In the genomic region with DNA sequence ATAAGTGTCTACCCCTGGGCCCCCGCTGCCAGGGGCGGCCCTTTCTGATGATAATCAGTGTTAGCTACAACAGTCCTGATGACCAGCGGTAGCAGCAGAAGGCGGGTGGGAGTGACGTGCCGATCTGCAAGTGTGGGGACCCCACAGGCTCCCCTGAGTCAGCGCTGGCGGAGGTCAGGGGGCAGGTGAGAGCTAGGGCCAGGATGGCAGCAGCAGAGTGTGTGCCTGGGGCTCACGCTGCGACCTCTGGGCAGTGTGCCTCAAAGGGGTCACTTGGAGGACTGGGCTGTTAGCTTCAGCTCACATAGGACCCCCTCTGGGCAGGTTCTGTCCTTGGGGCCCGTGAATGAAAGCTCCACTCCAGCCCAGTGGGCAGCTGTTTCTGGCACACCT, we compare ENCODE assay signal across 23 cellular contexts.
DNase-seq lines count a peak whose midpoint lies in the region; ATAC-seq, FAIRE-seq and TF ChIP-seq lines count a peak whose summit lies in the region.
"Had no signal": no experiment of that assay in that cellular context is flagged by ENCODE, and none has a peak within 500 bp of the region (broad histone marks: within the 10 kb centered on the region; RNA-seq: fewer than 3 reads in every experiment).

No MANE protein-coding gene starts in this region.

- CTCF ChIA-PET in HEK293 (lab: Yijun Ruan, JAX) = interaction anchor here (0.8 kb wide), 1 partner anchor 32 kb away, joined by 3 read pairs; no protein-coding TSS in a partner anchor

- H3K27me3 Mint-ChIP-seq in endodermal cell (ENCODE audit: insufficient read depth) (no peaks in the 10 kb centered on the region), neural progenitor cell (ENCODE audit: insufficient read depth, low read depth) (peaks cover 5% of the 10 kb centered on the region)
- H3K27me3 Mint-ChIP-seq: B cell had no signal

- H3K27ac ChIP-seq in HEK293 (ENCODE audit: extremely low read depth, low read depth, low read length) (no peak overlapping the region), endodermal cell (ENCODE audit: low read depth, low read length) (no peak overlapping the region), neural progenitor cell (no peak overlapping the region), brain microvascular endothelial cell (no peak overlapping the region)
- H3K27ac ChIP-seq: BLaER1 treated with 17β-estradiol and CSF1 and Interleukin-3, amounts not matched to agents 10 nM and 100 nM had no signal

- no peaks in the 10 kb centered on the region for H4K20me1 ChIP-seq in neural progenitor cell (ENCODE audit: low read depth)

- H3K4me3 Mint-ChIP-seq in endodermal cell (no peak overlapping the region), neural progenitor cell (no peak overlapping the region)
- H3K4me3 Mint-ChIP-seq: B cell; CD8-positive, alpha-beta memory T cell; GM23338 had no signal

- TF ChIP-seq CTCF in HEK293 (tag by site-specific recombination; IDR thresholded peaks at IDR 0.05) (no peak), endodermal cell (conservative IDR thresholded peaks at IDR 0.05) (no peak), neural progenitor cell (IDR thresholded peaks at IDR 0.05) (no peak), brain microvascular endothelial cell (IDR thresholded peaks at IDR 0.05; ENCODE audit: low read depth, low read length, missing control alignments) (no peak)

- no peak overlapping the region for H3K4me3 ChIP-seq in HEK293 (ENCODE audit: low read depth, low read length)
- no peak overlapping the region for H3K4me3 ChIP-seq in endodermal cell (ENCODE audit: low read length)
- H3K4me3 ChIP-seq in neural progenitor cell = no peak overlapping the region
- H3K4me3 ChIP-seq in brain microvascular endothelial cell (ENCODE audit: low read depth, low read length) = no peak overlapping the region
- H3K4me3 ChIP-seq: BLaER1 treated with 17β-estradiol and CSF1 and Interleukin-3, amounts not matched to agents 10 nM and 100 nM; GM23338 had no signal

- H2AFZ ChIP-seq in neural progenitor cell (replicated peaks) = no peak overlapping the region
- H2AFZ ChIP-seq: GM23338 had no signal

- H3K27ac Mint-ChIP-seq in endodermal cell (no peak overlapping the region), neural progenitor cell (peak overlapping the region; percentile 73)
- H3K27ac Mint-ChIP-seq: B cell; CD8-positive, alpha-beta memory T cell had no signal

- H3K27me3 ChIP-seq in endodermal cell (ENCODE audit: control insufficient read depth, insufficient read depth, low read length, poor library complexity, severe bottlenecking) (no peaks in the 10 kb centered on the region), neural progenitor cell (no peaks in the 10 kb centered on the region), brain microvascular endothelial cell (replicated peaks) (no peaks in the 10 kb centered on the region)
- H3K27me3 ChIP-seq: BLaER1 treated with 17β-estradiol and CSF1 and Interleukin-3, amounts not matched to agents 10 nM and 100 nM had no signal

- H3K4me1 Mint-ChIP-seq in endodermal cell (no peaks in the 10 kb centered on the region), neural progenitor cell (peaks cover 8% of the 10 kb centered on the region)
- H3K4me1 Mint-ChIP-seq: CD8-positive, alpha-beta memory T cell had no signal

- in situ Hi-C loops in brain microvascular endothelial cell (cut with HindIII; ENCODE audit: low pct_ligation_motif_present, low sequenced_read_pairs) = no loop called here

- H3K9me3 Mint-ChIP-seq in endodermal cell = no peaks in the 10 kb centered on the region
- no peaks in the 10 kb centered on the region for H3K9me3 Mint-ChIP-seq in neural progenitor cell
- H3K9me3 Mint-ChIP-seq: CD8-positive, alpha-beta memory T cell; GM23338; H9 had no signal

- ATAC-seq in HG02852 (IDR thresholded peaks at IDR 0.05; ENCODE audit: unreplicated experiment) (no peak), HG03378 (IDR thresholded peaks at IDR 0.05; ENCODE audit: unreplicated experiment) (no peak)
- ATAC-seq: GM23338 had no signal

- peaks cover 18% of the 10 kb centered on the region for H3F3A ChIP-seq in neural progenitor cell (ENCODE audit: low read depth)

- DNase-seq in ELF-1 (ENCODE audit: low read depth, low spot score) = peak; percentile 10
- DNase-seq in endodermal cell = peak; percentile 49
- peak; percentile 21 for DNase-seq in neural progenitor cell (ENCODE audit: low spot score)
- DNase-seq in RCC 7860 (ENCODE audit: low spot score) = no peak
- DNase-seq in brain microvascular endothelial cell = no peak
- DNase-seq: CD8-positive, alpha-beta memory T cell; COR-L47; DMS 273 treated with DMSO at 0.1 percent for 48 hours; DMS53; DND-41; EL; H9; IMR-90; KBM-7 had no signal

- H3K4me1 ChIP-seq in HEK293 (ENCODE audit: control insufficient read depth, insufficient read depth, low read length) (no peaks in the 10 kb centered on the region), endodermal cell (ENCODE audit: control insufficient read depth, insufficient read depth, low read length) (no peaks in the 10 kb centered on the region), neural progenitor cell (peaks cover 6% of the 10 kb centered on the region)

- peak overlapping the region; percentile 13 for H3K4me2 ChIP-seq in neural progenitor cell
- H3K4me2 ChIP-seq: BLaER1 treated with 17β-estradiol and CSF1 and Interleukin-3, amounts not matched to agents 10 nM and 100 nM; GM23338 had no signal

- H3K9me3 ChIP-seq in HEK293 (ENCODE audit: control insufficient read depth, insufficient read depth, low read depth, low read length) (no peaks in the 10 kb centered on the region), endodermal cell (ENCODE audit: control insufficient read depth, low read length) (no peaks in the 10 kb centered on the region), neural progenitor cell (ENCODE audit: low read depth) (no peaks in the 10 kb centered on the region)
- H3K9me3 ChIP-seq: BLaER1 treated with 17β-estradiol and CSF1 and Interleukin-3, amounts not matched to agents 10 nM and 100 nM had no signal

- H3K79me2 ChIP-seq in neural progenitor cell (ENCODE audit: low read depth) = no peaks in the 10 kb centered on the region

- H3K36me3 ChIP-seq in HEK293 (ENCODE audit: control insufficient read depth in 2 of 2, insufficient read depth in 1 of 2, low read length in 2 of 2) (no peaks in the 10 kb centered on the region), endodermal cell (ENCODE audit: control insufficient read depth, insufficient read depth, low read length) (no peaks in the 10 kb centered on the region), neural progenitor cell (no peaks in the 10 kb centered on the region), brain microvascular endothelial cell (replicated peaks) (no peaks in the 10 kb centered on the region)
- H3K36me3 ChIP-seq: BLaER1 treated with 17β-estradiol and CSF1 and Interleukin-3, amounts not matched to agents 10 nM and 100 nM had no signal

- POLR2A ChIA-PET in HEK293 (lab: Yijun Ruan, JAX) = no interaction called here

- WGBS in endodermal cell (ENCODE audit: insufficient coverage in 1 of 2, insufficient read length in 1 of 2), 2 experiments = 72 to 77% methylated on average over 9 to 11 of the region's 11 CpGs

- no peak overlapping the region for H3K9ac ChIP-seq in endodermal cell (ENCODE audit: extremely low read depth, low read length, poor library complexity, severe bottlenecking)
- H3K9ac ChIP-seq in neural progenitor cell = no peak overlapping the region
- H3K9ac ChIP-seq: BLaER1 treated with 17β-estradiol and CSF1 and Interleukin-3, amounts not matched to agents 10 nM and 100 nM had no signal

- no peak for FAIRE-seq in RCC 7860 (lab: Jason Lieb, UNC)
- FAIRE-seq: G401.6, GM12891, HTR-8/SVneo had no signal

- H3K36me3 Mint-ChIP-seq in endodermal cell (ENCODE audit: low read depth) = no peaks in the 10 kb centered on the region
- no peaks in the 10 kb centered on the region for H3K36me3 Mint-ChIP-seq in neural progenitor cell
- H3K36me3 Mint-ChIP-seq: CD8-positive, alpha-beta memory T cell had no signal

TF ChIP-seq in HEK293, 187 proteins besides CTCF, POLR2A, EP300 and RAD21:
- TF ChIP-seq, protein P1, sequence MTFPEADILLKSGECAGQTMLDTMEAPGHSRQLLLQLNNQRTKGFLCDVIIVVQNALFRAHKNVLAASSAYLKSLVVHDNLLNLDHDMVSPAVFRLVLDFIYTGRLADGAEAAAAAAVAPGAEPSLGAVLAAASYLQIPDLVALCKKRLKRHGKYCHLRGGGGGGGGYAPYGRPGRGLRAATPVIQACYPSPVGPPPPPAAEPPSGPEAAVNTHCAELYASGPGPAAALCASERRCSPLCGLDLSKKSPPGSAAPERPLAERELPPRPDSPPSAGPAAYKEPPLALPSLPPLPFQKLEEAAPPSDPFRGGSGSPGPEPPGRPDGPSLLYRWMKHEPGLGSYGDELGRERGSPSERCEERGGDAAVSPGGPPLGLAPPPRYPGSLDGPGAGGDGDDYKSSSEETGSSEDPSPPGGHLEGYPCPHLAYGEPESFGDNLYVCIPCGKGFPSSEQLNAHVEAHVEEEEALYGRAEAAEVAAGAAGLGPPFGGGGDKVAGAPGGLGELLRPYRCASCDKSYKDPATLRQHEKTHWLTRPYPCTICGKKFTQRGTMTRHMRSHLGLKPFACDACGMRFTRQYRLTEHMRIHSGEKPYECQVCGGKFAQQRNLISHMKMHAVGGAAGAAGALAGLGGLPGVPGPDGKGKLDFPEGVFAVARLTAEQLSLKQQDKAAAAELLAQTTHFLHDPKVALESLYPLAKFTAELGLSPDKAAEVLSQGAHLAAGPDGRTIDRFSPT (tag by site-specific recombination; IDR thresholded peaks at IDR 0.05) = 0 out of 2 replicates have a peak, but pooled peaks have one; percentile 3
- TF ChIP-seq ZNF2 (tag by site-specific recombination; IDR thresholded peaks at IDR 0.05) (no peak), GLIS2 (tag by site-specific recombination; IDR thresholded peaks at IDR 0.05) (peak; percentile 38; the same call in 1 of the 2 replicates)

Comparison
In these comparisons a context has a peak if more than half of its experiments do, and no peak if none do; other contexts are left out.
1. DNase-seq: peak in ELF-1 (single experiment), endodermal cell (single experiment) and neural progenitor cell (single experiment); none in RCC 7860 (single experiment) and brain microvascular endothelial cell (single experiment).